In genomic region chr5:112696786-112697185, GRCh38 we compare ENCODE assay signal across 2 cellular contexts.
TF ChIP-seq lines count a peak whose summit lies in the region.

No MANE protein-coding gene starts in this region.

TF ChIP-seq in IMR-90, 13 proteins besides CTCF, POLR2A, EP300 and RAD21:
- TF ChIP-seq CEBPB (IDR thresholded peaks at IDR 0.05; ENCODE audit: low read depth, low read length) (no peak), USF2 (IDR thresholded peaks at IDR 0.05; ENCODE audit: low read depth, low read length) (no peak), NFE2L2 (IDR thresholded peaks at IDR 0.05; ENCODE audit: low read depth, low read length) (no peak)

TF ChIP-seq in HepG2, 621 proteins besides CTCF, POLR2A, EP300 and RAD21:
- TF ChIP-seq ZFP41 (CRISPR knock-in tag; IDR thresholded peaks at IDR 0.05; ENCODE audit: borderline replicate concordance), result no peak
- TF ChIP-seq ZNF383 (CRISPR knock-in tag; IDR thresholded peaks at IDR 0.05; ENCODE audit: borderline replicate concordance), result no peak
- TF ChIP-seq ZNF550 (CRISPR knock-in tag; IDR thresholded peaks at IDR 0.05; ENCODE audit: borderline replicate concordance), result no peak
- no peak for TF ChIP-seq POGZ (CRISPR knock-in tag; IDR thresholded peaks at IDR 0.05)
- TF ChIP-seq ZNF572 (CRISPR knock-in tag; IDR thresholded peaks at IDR 0.05), result no peak
- no peak for TF ChIP-seq HNF4G (IDR thresholded peaks at IDR 0.05; ENCODE audit: borderline replicate concordance, low read depth, low read length)
- no peak for TF ChIP-seq HNF4G (CRISPR knock-in tag; IDR thresholded peaks at IDR 0.05; ENCODE audit: borderline replicate concordance, low read depth)
- TF ChIP-seq TEAD2 (CRISPR knock-in tag; IDR thresholded peaks at IDR 0.05), result no peak
- no peak for TF ChIP-seq KDM3A (CRISPR knock-in tag; IDR thresholded peaks at IDR 0.05; ENCODE audit: low read depth)
- no peak for TF ChIP-seq MXD3 (CRISPR knock-in tag; IDR thresholded peaks at IDR 0.05)
